In genomic region chr1:183275322-183275721, GRCh38 we compare ENCODE assay signal across 25 cellular contexts.
"Had no signal": no experiment of that assay in that cellular context is flagged by ENCODE, and none has a peak within 500 bp of the region (broad histone marks: within the 10 kb centered on the region; RNA-seq: fewer than 3 reads in every experiment).

No MANE protein-coding gene starts in this region.

- H3K9me3 Mint-ChIP-seq: dendritic cell treated with granulocyte-macrophage colony-stimulating factor and Interleukin-4, amounts not matched to agents 40 ng/mL and 50 ng/mL, for 4 days; immature natural killer cell; memory B cell; mesothelial cell of epicardium; naive thymus-derived CD4-positive, alpha-beta T cell; nephron; neural progenitor cell; stimulated activated memory B cell treated with anti-CD40 and anti-IgM and Interleukin-4, amounts not matched to agents 10 μg/mL and 1 μg/mL and 100 μg/mL, for 72 hours had no signal

- H3K4me1 Mint-ChIP-seq: immature natural killer cell; memory B cell; stimulated activated memory B cell treated with anti-CD40 and anti-IgM and Interleukin-4, amounts not matched to agents 10 μg/mL and 1 μg/mL and 100 μg/mL, for 72 hours had no signal

- H3K27ac Mint-ChIP-seq: dendritic cell treated with granulocyte-macrophage colony-stimulating factor and Interleukin-4, amounts not matched to agents 40 ng/mL and 50 ng/mL, for 4 days; immature natural killer cell; memory B cell; mesothelial cell of epicardium; naive thymus-derived CD4-positive, alpha-beta T cell; neural progenitor cell; stimulated activated memory B cell treated with anti-CD40 and anti-IgM and Interleukin-4, amounts not matched to agents 10 μg/mL and 1 μg/mL and 100 μg/mL, for 72 hours had no signal

- H3K4me1 ChIP-seq: parathyroid adenoma, prostate gland had no signal

- H3K27ac ChIP-seq: esophagus muscularis mucosa, foreskin keratinocyte, neural progenitor cell, parathyroid adenoma, prostate gland, sigmoid colon, thoracic aorta, upper lobe of right lung, uterus had no signal

- H3K36me3 Mint-ChIP-seq: immature natural killer cell; memory B cell; mesothelial cell of epicardium; naive thymus-derived CD4-positive, alpha-beta T cell; neural progenitor cell; stimulated activated memory B cell treated with anti-CD40 and anti-IgM and Interleukin-4, amounts not matched to agents 10 μg/mL and 1 μg/mL and 100 μg/mL, for 72 hours had no signal

- H3K4me3 ChIP-seq: esophagus muscularis mucosa, lung, mucosa of descending colon, neural progenitor cell, prostate gland, sigmoid colon, thoracic aorta, tibial nerve, upper lobe of right lung, uterus had no signal

- DNase-seq: cerebellar nuclear complex; effector CD8-positive, alpha-beta T cell; foreskin keratinocyte; hypothalamus; immature natural killer cell; mucosa of descending colon; naive thymus-derived CD4-positive, alpha-beta T cell; right cardiac atrium; sigmoid colon; stimulated activated CD4-positive, alpha-beta T cell treated with anti-CD3 and anti-CD28 coated beads, Interleukin-4, amount 100 ng/mL, for 4 hours; stimulated activated naive CD8-positive, alpha-beta T cell treated with anti-CD3 and anti-CD28 coated beads, Interleukin-15, Interleukin-2, amounts not matched to agents 100 U/mL and 50 U/mL, for 24 hours; upper lobe of right lung; uterus had no signal

- H2AFZ ChIP-seq: neural progenitor cell, parathyroid adenoma had no signal

- H3K79me2 ChIP-seq: parathyroid adenoma had no signal

- ATAC-seq: foreskin keratinocyte; mucosa of descending colon; naive thymus-derived CD4-positive, alpha-beta T cell; right cardiac atrium; stimulated activated memory B cell treated with anti-CD40 and anti-IgM and Interleukin-4, amounts not matched to agents 10 μg/mL and 1 μg/mL and 100 μg/mL, for 72 hours; stimulated activated naive CD8-positive, alpha-beta T cell treated with anti-CD3 and anti-CD28 coated beads, Interleukin-15, Interleukin-2, amounts not matched to agents 100 U/mL and 50 U/mL, for 24 hours; upper lobe of right lung had no signal

- H3K9ac ChIP-seq: neural progenitor cell, parathyroid adenoma had no signal

- H3K36me3 ChIP-seq: esophagus muscularis mucosa, neural progenitor cell, prostate gland, sigmoid colon, thoracic aorta, tibial nerve, upper lobe of right lung, uterus had no signal

- H3K4me3 Mint-ChIP-seq: dendritic cell treated with granulocyte-macrophage colony-stimulating factor and Interleukin-4, amounts not matched to agents 40 ng/mL and 50 ng/mL, for 4 days; immature natural killer cell; memory B cell; mesothelial cell of epicardium; naive thymus-derived CD4-positive, alpha-beta T cell; nephron; neural progenitor cell; stimulated activated memory B cell treated with anti-CD40 and anti-IgM and Interleukin-4, amounts not matched to agents 10 μg/mL and 1 μg/mL and 100 μg/mL, for 72 hours had no signal

- H3K27me3 ChIP-seq: esophagus muscularis mucosa, foreskin keratinocyte, neural progenitor cell, sigmoid colon, tibial nerve, upper lobe of right lung, uterus had no signal

- H3K9me3 ChIP-seq: esophagus muscularis mucosa, mucosa of descending colon, prostate gland, sigmoid colon, thoracic aorta, tibial nerve, upper lobe of right lung, uterus had no signal

- H3K27me3 Mint-ChIP-seq: dendritic cell treated with granulocyte-macrophage colony-stimulating factor and Interleukin-4, amounts not matched to agents 40 ng/mL and 50 ng/mL, for 4 days had no signal

- H3K4me2 ChIP-seq: neural progenitor cell had no signal
